6 cellular contexts compared by ENCODE assay signal in the genomic region with DNA sequence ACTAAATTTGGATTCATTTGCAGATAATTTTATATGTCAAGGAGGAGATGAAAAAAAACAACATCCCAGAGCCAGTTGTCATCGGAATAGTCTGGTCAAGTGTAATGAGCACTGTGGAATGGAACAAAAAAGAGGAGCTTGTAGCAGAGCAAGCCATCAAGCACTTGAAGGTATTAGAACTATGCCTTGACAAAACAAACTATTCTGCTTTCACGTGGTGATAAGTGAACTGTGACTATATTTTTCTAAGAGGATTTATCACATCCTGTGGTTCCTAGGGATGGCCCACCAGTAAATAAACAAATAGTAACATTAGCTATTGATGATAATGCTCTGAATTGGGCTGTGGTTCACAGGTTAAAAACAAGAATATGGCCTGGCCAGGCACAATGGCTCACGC. TPM values are rescaled to one million over a fixed set of nuclear protein-coding genes. Genes with fewer than 3 reads are reported as not detected.
DNase-seq lines count a peak whose midpoint lies in the region; ATAC-seq, FAIRE-seq and TF ChIP-seq lines count a peak whose summit lies in the region.
"Not testable (repeated sequence)": the region's sequence is repeated elsewhere in the genome, so short reads cannot be mapped to it uniquely, and the experiment has no call there.

No MANE protein-coding gene starts in this region.

- not testable (repeated sequence) for TF ChIP-seq CTCF in activated CD8-positive, alpha-beta T cell treated with anti-CD3 and anti-CD28 coated beads for 36 hours (IDR thresholded peaks at IDR 0.05); astrocyte (IDR thresholded peaks at IDR 0.05; ENCODE audit: insufficient read depth, low read depth, low read length); nephron progenitor cell (IDR thresholded peaks at IDR 0.05)

- peaks cover 75% of the 10 kb centered on the region for H3K36me3 Mint-ChIP-seq in activated CD8-positive, alpha-beta T cell treated with anti-CD3 and anti-CD28 coated beads for 36 hours (ENCODE audit: low read depth)
- H3K36me3 Mint-ChIP-seq in activated T-helper 2 cell treated with anti-CD3 and anti-CD28 coated beads, Interferon-gamma antibody, Interleukin-2, Interleukin-4, amounts not matched to agents 10 μg/mL and 5 μg/mL and 100 μg/mL, durations not matched to agents 14 hours and 24 hours and 36 hours (ENCODE audit: low read depth), result peaks cover 82% of the 10 kb centered on the region
- peaks cover 22% of the 10 kb centered on the region for H3K36me3 Mint-ChIP-seq in astrocyte (ENCODE audit: low read depth, unreplicated experiment)
- peaks cover 32 to 71% (median 60%) of the 10 kb centered on the region in 3 donors for H3K36me3 Mint-ChIP-seq in immature natural killer cell
- peaks cover 84% of the 10 kb centered on the region for H3K36me3 Mint-ChIP-seq in nephron progenitor cell (ENCODE audit: low read depth)

- H3K79me2 ChIP-seq in GM23248 (ENCODE audit: insufficient read depth) (peaks cover 72% of the 10 kb centered on the region), astrocyte (ENCODE audit: insufficient read depth, low read length) (peaks cover 44% of the 10 kb centered on the region)

- in situ Hi-C loops in GM23248 (cut with MboI), result not testable (repeated sequence)

- H3K27me3 Mint-ChIP-seq in activated CD8-positive, alpha-beta T cell treated with anti-CD3 and anti-CD28 coated beads for 36 hours; activated T-helper 2 cell treated with anti-CD3 and anti-CD28 coated beads, Interferon-gamma antibody, Interleukin-2, Interleukin-4, amounts not matched to agents 10 μg/mL and 5 μg/mL and 100 μg/mL, durations not matched to agents 14 hours and 24 hours and 36 hours (ENCODE audit: low read depth); astrocyte (ENCODE audit: low read depth, unreplicated experiment); nephron progenitor cell (ENCODE audit: low read depth, poor library complexity): not testable (repeated sequence)
- H3K27me3 Mint-ChIP-seq in immature natural killer cell (ENCODE audit: low read depth in 3 of 3), result peaks cover 7 to 13% (median 9%) of the 10 kb centered on the region in 3 donors

- H3K4me2 ChIP-seq in GM23248 (ENCODE audit: unreplicated experiment); astrocyte (ENCODE audit: low read length): not testable (repeated sequence)

- CTCF ChIA-PET in activated CD8-positive, alpha-beta T cell treated with anti-CD3 and anti-CD28 coated beads for 36 hours (lab: Charles Lee), result interaction anchor here (1.1 to 2.0 kb wide), 4 partner anchors 33 to 105 kb away, joined by 3 to 6 read pairs (median 4); a partner anchor contains a TSS

- 68 to 75% methylated on average over 3 of the region's 3 CpGs for WGBS in GM23248 (ENCODE audit: low coverage in 1 of 2, low lambda C conversion rate in 2 of 2, missing lambda C conversion rate in 2 of 2), 2 experiments

- POLR2A ChIA-PET in activated CD8-positive, alpha-beta T cell treated with anti-CD3 and anti-CD28 coated beads for 36 hours (lab: Charles Lee), result interaction anchor here (0.6 to 8.3 kb wide), 10 partner anchors 9 to 67 kb away, joined by 3 to 67 read pairs (median 4); no protein-coding TSS in a partner anchor

- H3K27ac Mint-ChIP-seq in activated CD8-positive, alpha-beta T cell treated with anti-CD3 and anti-CD28 coated beads for 36 hours, result peak overlapping the region; percentile 83
- peak overlapping the region; percentile 35 for H3K27ac Mint-ChIP-seq in activated T-helper 2 cell treated with anti-CD3 and anti-CD28 coated beads, Interferon-gamma antibody, Interleukin-2, Interleukin-4, amounts not matched to agents 10 μg/mL and 5 μg/mL and 100 μg/mL, durations not matched to agents 14 hours and 24 hours and 36 hours
- not testable (repeated sequence) for H3K27ac Mint-ChIP-seq in astrocyte (ENCODE audit: unreplicated experiment)
- peak overlapping the region in 5 of 6 donors; percentile 4 to 41 (median 36) for H3K27ac Mint-ChIP-seq in immature natural killer cell
- peak overlapping the region; percentile 69 for H3K27ac Mint-ChIP-seq in nephron progenitor cell

- FAIRE-seq in astrocyte (lab: Jason Lieb, UNC), result peak; percentile 72

- not testable (repeated sequence) for H3K9me2 ChIP-seq in GM23248 (ENCODE audit: insufficient read depth)

- H3K9me3 ChIP-seq in GM23248 (ENCODE audit: low read depth); astrocyte (ENCODE audit: insufficient read depth, low read depth, low read length): not testable (repeated sequence)

- H4K20me1 ChIP-seq in GM23248 (ENCODE audit: insufficient read depth), result not testable (repeated sequence)
- peaks cover 71% of the 10 kb centered on the region for H4K20me1 ChIP-seq in astrocyte (ENCODE audit: insufficient read depth, low read length)

- intact Hi-C loops in activated CD8-positive, alpha-beta T cell treated with anti-CD3 and anti-CD28 coated beads for 36 hours (cut with micrococcal nuclease); activated T-helper 2 cell treated with anti-CD3 and anti-CD28 coated beads, Interferon-gamma antibody, Interleukin-2, Interleukin-4, amounts not matched to agents 10 μg/mL and 5 μg/mL and 100 μg/mL, durations not matched to agents 14 hours and 24 hours and 36 hours (cut with micrococcal nuclease): not testable (repeated sequence)

- H3F3A ChIP-seq in GM23248 (ENCODE audit: insufficient read depth), result peaks cover 52% of the 10 kb centered on the region

- not testable (repeated sequence) for DNase-seq in GM23248; activated CD8-positive, alpha-beta T cell treated with anti-CD3 and anti-CD28 coated beads for 36 hours; activated T-helper 2 cell treated with anti-CD3 and anti-CD28 coated beads, Interferon-gamma antibody, Interleukin-2, Interleukin-4, amounts not matched to agents 10 μg/mL and 5 μg/mL and 100 μg/mL, durations not matched to agents 14 hours and 24 hours and 36 hours (ENCODE audit: low spot score); astrocyte (ENCODE audit: low read depth); immature natural killer cell; nephron progenitor cell

- not testable (repeated sequence) for H3K27me3 ChIP-seq in GM23248 (replicated peaks; ENCODE audit: insufficient read depth); astrocyte (ENCODE audit: insufficient read depth, low read length)

- peaks cover 62% of the 10 kb centered on the region for H3K4me1 Mint-ChIP-seq in activated CD8-positive, alpha-beta T cell treated with anti-CD3 and anti-CD28 coated beads for 36 hours (ENCODE audit: low read depth)
- H3K4me1 Mint-ChIP-seq in activated T-helper 2 cell treated with anti-CD3 and anti-CD28 coated beads, Interferon-gamma antibody, Interleukin-2, Interleukin-4, amounts not matched to agents 10 μg/mL and 5 μg/mL and 100 μg/mL, durations not matched to agents 14 hours and 24 hours and 36 hours (ENCODE audit: low read depth), result peaks cover 37% of the 10 kb centered on the region
- H3K4me1 Mint-ChIP-seq in astrocyte (ENCODE audit: low read depth, unreplicated experiment) (peaks cover 24% of the 10 kb centered on the region), immature natural killer cell (peaks cover 25 to 39% of the 10 kb centered on the region in 2 donors), nephron progenitor cell (peaks cover 16% of the 10 kb centered on the region)

- not testable (repeated sequence) for H3K4me3 ChIP-seq in GM23248; astrocyte (ENCODE audit: insufficient read depth, low read depth, low read length)

- ATAC-seq in activated CD8-positive, alpha-beta T cell treated with anti-CD3 and anti-CD28 coated beads for 36 hours, result not testable (repeated sequence)

- H3K36me3 ChIP-seq in GM23248 (ENCODE audit: low read depth) (peaks cover 84% of the 10 kb centered on the region), astrocyte (ENCODE audit: insufficient read depth, low read length) (peaks cover 72% of the 10 kb centered on the region)

- not testable (repeated sequence) for H2AFZ ChIP-seq in GM23248; astrocyte (ENCODE audit: low read depth, low read length)

- H3K9ac ChIP-seq in GM23248, result peak overlapping the region; percentile 14; the same call in 1 of the 2 replicates
- not testable (repeated sequence) for H3K9ac ChIP-seq in astrocyte (ENCODE audit: low read length)

- H3K9me3 Mint-ChIP-seq in activated CD8-positive, alpha-beta T cell treated with anti-CD3 and anti-CD28 coated beads for 36 hours; activated T-helper 2 cell treated with anti-CD3 and anti-CD28 coated beads, Interferon-gamma antibody, Interleukin-2, Interleukin-4, amounts not matched to agents 10 μg/mL and 5 μg/mL and 100 μg/mL, durations not matched to agents 14 hours and 24 hours and 36 hours; astrocyte (ENCODE audit: unreplicated experiment); immature natural killer cell; nephron progenitor cell: not testable (repeated sequence)

- not testable (repeated sequence) for H3K4me3 Mint-ChIP-seq in activated CD8-positive, alpha-beta T cell treated with anti-CD3 and anti-CD28 coated beads for 36 hours; activated T-helper 2 cell treated with anti-CD3 and anti-CD28 coated beads, Interferon-gamma antibody, Interleukin-2, Interleukin-4, amounts not matched to agents 10 μg/mL and 5 μg/mL and 100 μg/mL, durations not matched to agents 14 hours and 24 hours and 36 hours (ENCODE audit: low read depth); astrocyte (ENCODE audit: unreplicated experiment); immature natural killer cell; nephron progenitor cell

- not testable (repeated sequence) for H3K27ac ChIP-seq in GM23248; astrocyte (ENCODE audit: low read depth, low read length)

- H3K4me1 ChIP-seq in GM23248 (ENCODE audit: insufficient read depth), result peaks cover 18% of the 10 kb centered on the region
- not testable (repeated sequence) for H3K4me1 ChIP-seq in astrocyte (ENCODE audit: insufficient read depth, low read length)

RNA-seq across cellular contexts. Expression of a gene that starts 7.0 kb away (rescaled TPM):
- 415 and 596 TPM in 2 replicates for total RNA-seq in GM23248 (2014; rRNA removed; shearing (Covaris generic))
- polyA plus RNA-seq in GM23248 (2016; fragmentation: Nextera tagmentation; extraction: Ambion mirVana), result 365 and 366 TPM in 2 replicates
- total RNA-seq in activated CD8-positive, alpha-beta T cell treated with anti-CD3 and anti-CD28 coated beads for 36 hours, result 100 to 1,000 TPM; 423 to 442 TPM
- total RNA-seq in activated T-helper 2 cell treated with anti-CD3 and anti-CD28 coated beads, Interferon-gamma antibody, Interleukin-2, Interleukin-4, amounts not matched to agents 10 μg/mL and 5 μg/mL and 100 μg/mL, durations not matched to agents 14 hours and 24 hours and 36 hours, result 548 and 571 TPM in 2 replicates
- 311 and 322 TPM in 2 replicates for total RNA-seq in astrocyte
- polyA plus RNA-seq in immature natural killer cell, result 100 to 1,000 TPM; 354 to 367 (median 365) TPM

RNA-seq across cellular contexts. Expression of a gene that starts 45.7 kb away (rescaled TPM):
- 32.4 and 52.7 TPM in 2 replicates for total RNA-seq in GM23248 (2014; rRNA removed; shearing (Covaris generic))
- polyA plus RNA-seq in GM23248 (2016; fragmentation: Nextera tagmentation; extraction: Ambion mirVana) (30.0 and 33.5 TPM in 2 replicates), immature natural killer cell (10 to 100 TPM; 26.2 to 48.7 (median 47.9) TPM)
- total RNA-seq in activated CD8-positive, alpha-beta T cell treated with anti-CD3 and anti-CD28 coated beads for 36 hours, result 100 to 1,000 TPM; 121 to 122 TPM
- 114 and 122 TPM in 2 replicates for total RNA-seq in activated T-helper 2 cell treated with anti-CD3 and anti-CD28 coated beads, Interferon-gamma antibody, Interleukin-2, Interleukin-4, amounts not matched to agents 10 μg/mL and 5 μg/mL and 100 μg/mL, durations not matched to agents 14 hours and 24 hours and 36 hours
- total RNA-seq in astrocyte, result 46.2 and 48.9 TPM in 2 replicates
